14 cellular contexts compared by ENCODE assay signal in the genomic region with DNA sequence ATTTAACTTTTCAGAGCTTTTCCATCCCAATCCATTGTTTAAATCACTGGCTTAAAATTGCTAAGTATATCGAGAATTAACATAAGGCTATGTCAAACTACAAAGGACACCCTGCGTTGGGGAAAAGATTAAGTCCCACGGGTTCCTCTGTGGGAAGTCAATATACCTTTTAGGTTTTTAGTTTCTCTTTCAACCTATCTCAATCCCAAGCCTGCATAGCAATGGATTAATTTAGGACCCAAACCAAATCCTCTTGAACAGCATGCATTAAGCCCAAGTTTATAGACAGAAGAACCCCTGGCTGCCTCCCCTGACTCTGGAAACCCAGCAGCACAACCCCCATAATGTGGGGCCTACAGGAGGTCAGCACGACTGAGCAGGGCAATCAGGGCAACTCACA. TPM values are rescaled to one million over a fixed set of nuclear protein-coding genes. Genes with fewer than 3 reads are reported as not detected.
DNase-seq lines count a peak whose midpoint lies in the region; ATAC-seq, FAIRE-seq and TF ChIP-seq lines count a peak whose summit lies in the region.
"Had no signal": no experiment of that assay in that cellular context is flagged by ENCODE, and none has a peak within 500 bp of the region (broad histone marks: within the 10 kb centered on the region; RNA-seq: fewer than 3 reads in every experiment).

No MANE protein-coding gene starts in this region.

- TF ChIP-seq CTCF in HEK293 (tag by site-specific recombination; IDR thresholded peaks at IDR 0.05): no peak
- no peak for TF ChIP-seq CTCF in K562 (IDR thresholded peaks at IDR 0.05 in 2 of 3, conservative IDR thresholded peaks at IDR 0.05 in 1 of 3; ENCODE audit: insufficient read depth in 2 of 3, low read depth in 1 of 3, low read length in 3 of 3)
- TF ChIP-seq CTCF in neural crest cell (conservative IDR thresholded peaks at IDR 0.05): no peak

- no peak overlapping the region for H3K4me3 Mint-ChIP-seq in activated CD4-positive, alpha-beta T cell treated with anti-CD3 and anti-CD28 coated beads, Interleukin-2, amount 10 ng/mL, durations not matched to agents 7 days and 5 days
- peak overlapping the region; percentile 52 for H3K4me3 Mint-ChIP-seq in neural crest cell

- POLR2A ChIA-PET in activated CD4-positive, alpha-beta T cell treated with anti-CD3 and anti-CD28 coated beads, Interleukin-2, amount 10 ng/mL, durations not matched to agents 7 days and 5 days (lab: Charles Lee): no interaction called here
- POLR2A ChIA-PET in HEK293 (lab: Yijun Ruan, JAX): no interaction called here
- POLR2A ChIA-PET in K562 (lab: Yijun Ruan, JAX): interaction anchor here (4.0 kb wide), 1 partner anchor 9 kb away, joined by 28 read pairs; no protein-coding TSS in a partner anchor

- H2AFZ ChIP-seq in K562 (ENCODE audit: low read depth, low read length): no peak overlapping the region

- no peak for FAIRE-seq in K562 (lab: Jason Lieb, UNC)
- FAIRE-seq: HepG2 had no signal

- intact Hi-C loops in K562 (cut with micrococcal nuclease): loop anchor here (5.0 kb wide), 1 partner anchor 37 kb away; a partner anchor contains a TSS

- peaks cover 4% of the 10 kb centered on the region for H3K9me1 ChIP-seq in K562 (ENCODE audit: control insufficient read depth, insufficient read depth, low read length)

- CTCF ChIA-PET in activated CD4-positive, alpha-beta T cell treated with anti-CD3 and anti-CD28 coated beads, Interleukin-2, amount 10 ng/mL, durations not matched to agents 7 days and 5 days (lab: Charles Lee): interaction anchor here (1.2 to 1.9 kb wide), 2 partner anchors 15 to 21 kb away, joined by 3 to 5 read pairs; no protein-coding TSS in a partner anchor
- CTCF ChIA-PET in HEK293 (lab: Yijun Ruan, JAX): interaction anchor here (0.6 to 5.7 kb wide), 4 partner anchors 30 to 290 kb away, joined by 3 to 32 read pairs (median 4); no protein-coding TSS in a partner anchor
- CTCF ChIA-PET in K562 (lab: Yijun Ruan, JAX; ENCODE audit: low intra/inter-chr PET ratio): no interaction called here

- in situ Hi-C loops in K562 (cut with MboI): no loop called here

- H3K9me3 ChIP-seq in HEK293 (ENCODE audit: control insufficient read depth, insufficient read depth, low read depth, low read length): no peaks in the 10 kb centered on the region
- no peaks in the 10 kb centered on the region for H3K9me3 ChIP-seq in K562 (replicated peaks; ENCODE audit: control insufficient read depth, insufficient read depth, low read depth, low read length)
- H3K9me3 ChIP-seq: upper lobe of right lung had no signal

- H3K36me3 Mint-ChIP-seq in activated CD4-positive, alpha-beta T cell treated with anti-CD3 and anti-CD28 coated beads, Interleukin-2, amount 10 ng/mL, durations not matched to agents 7 days and 5 days (ENCODE audit: low read depth): peaks cover 56% of the 10 kb centered on the region
- H3K36me3 Mint-ChIP-seq in neural crest cell (ENCODE audit: low read depth): peaks cover 9% of the 10 kb centered on the region

- H3K79me2 ChIP-seq in K562 (ENCODE audit: control insufficient read depth, insufficient read depth, low read length): peaks cover 100% of the 10 kb centered on the region

- no TSS peak for BruUV-seq in K562 (replicated peaks; lab: Mats Ljungman, UMichigan)

- peaks cover 65% of the 10 kb centered on the region for H3K4me1 Mint-ChIP-seq in activated CD4-positive, alpha-beta T cell treated with anti-CD3 and anti-CD28 coated beads, Interleukin-2, amount 10 ng/mL, durations not matched to agents 7 days and 5 days
- peaks cover 56% of the 10 kb centered on the region for H3K4me1 Mint-ChIP-seq in neural crest cell

- H3K4me3 ChIP-seq in HEK293 (ENCODE audit: low read depth, low read length) (no peak overlapping the region), K562 (no peak overlapping the region; the same call in 1 of the 2 replicates)
- H3K4me3 ChIP-seq: upper lobe of right lung had no signal

- peaks cover 18 to 67% of the 10 kb centered on the region in 2 experiments for H3K36me3 ChIP-seq in HEK293 (ENCODE audit: control insufficient read depth in 2 of 2, insufficient read depth in 1 of 2, low read length in 2 of 2)
- peaks cover 63% of the 10 kb centered on the region; the same call in 2 of the 3 replicates for H3K36me3 ChIP-seq in K562 (ENCODE audit: control insufficient read depth, insufficient read depth, low read length)

- H3K27me3 ChIP-seq in K562 (ENCODE audit: control insufficient read depth in 2 of 2, insufficient read depth in 2 of 2, low read length in 2 of 2): no peaks in the 10 kb centered on the region
- H3K27me3 ChIP-seq: upper lobe of right lung had no signal

- peaks cover 24% of the 10 kb centered on the region for H3K4me1 ChIP-seq in HEK293 (ENCODE audit: control insufficient read depth, insufficient read depth, low read length)
- H3K4me1 ChIP-seq in K562 (replicated peaks in 1 of 2; ENCODE audit: control insufficient read depth in 2 of 2, insufficient read depth in 2 of 2, low read length in 2 of 2): peaks cover 36 to 37% of the 10 kb centered on the region in 2 experiments

- TF ChIP-seq POLR2A in K562 (conservative IDR thresholded peaks at IDR 0.05): no peak

- peak overlapping the region; percentile 48 to 53; a peak in 2 of 4 replicates for H3K9ac ChIP-seq in K562 (ENCODE audit: insufficient read depth in 1 of 2, low read depth in 2 of 2, low read length in 2 of 2)

- H4K20me1 ChIP-seq in K562 (replicated peaks; ENCODE audit: control insufficient read depth, insufficient read depth, low read length): peaks cover 55% of the 10 kb centered on the region

- H3K27ac Mint-ChIP-seq in activated CD4-positive, alpha-beta T cell treated with anti-CD3 and anti-CD28 coated beads, Interleukin-2, amount 10 ng/mL, durations not matched to agents 7 days and 5 days: peak overlapping the region; percentile 74
- no peak overlapping the region for H3K27ac Mint-ChIP-seq in neural crest cell (ENCODE audit: unreplicated experiment)

- no peak for TF ChIP-seq EP300 in K562 (IDR thresholded peaks at IDR 0.05; ENCODE audit: low read length)

- WGBS in K562 (ENCODE audit: insufficient coverage, low coverage, missing lambda C conversion rate): 43% methylated on average over 4 of the region's 4 CpGs

- H3K9me3 Mint-ChIP-seq in activated CD4-positive, alpha-beta T cell treated with anti-CD3 and anti-CD28 coated beads, Interleukin-2, amount 10 ng/mL, durations not matched to agents 7 days and 5 days: no peaks in the 10 kb centered on the region
- no peaks in the 10 kb centered on the region for H3K9me3 Mint-ChIP-seq in neural crest cell

- no peak overlapping the region for H3K27ac ChIP-seq in HEK293 (ENCODE audit: extremely low read depth, low read depth, low read length)
- H3K27ac ChIP-seq in K562 (ENCODE audit: extremely low read depth, low read depth, low read length): peak overlapping the region; percentile 71; the same call in 1 of the 3 replicates
- H3K27ac ChIP-seq: upper lobe of right lung had no signal

- ATAC-seq in K562: no peak
- ATAC-seq in HG02763 (IDR thresholded peaks at IDR 0.05; ENCODE audit: unreplicated experiment): no peak
- ATAC-seq: HepG2, left lobe of liver, upper lobe of right lung had no signal

- peak overlapping the region; percentile 72; the same call in 1 of the 2 replicates for H3K4me2 ChIP-seq in K562 (ENCODE audit: insufficient read depth, low read length)

- H3K27me3 Mint-ChIP-seq in activated CD4-positive, alpha-beta T cell treated with anti-CD3 and anti-CD28 coated beads, Interleukin-2, amount 10 ng/mL, durations not matched to agents 7 days and 5 days: no peaks in the 10 kb centered on the region
- H3K27me3 Mint-ChIP-seq in neural crest cell (ENCODE audit: low read depth): no peaks in the 10 kb centered on the region

- TF ChIP-seq RAD21 in K562 (CRISPR knock-in tag; conservative IDR thresholded peaks at IDR 0.05 in 1 of 2, IDR thresholded peaks at IDR 0.05 in 1 of 2): no peak

- no peak for DNase-seq in activated CD4-positive, alpha-beta T cell treated with anti-CD3 and anti-CD28 coated beads, Interleukin-2, amount 10 ng/mL, durations not matched to agents 7 days and 5 days
- no peak for DNase-seq in activated CD4-positive, alpha-beta T cell treated with anti-CD3 and anti-CD28 coated beads for 48 hours
- no peak for DNase-seq in K562 (ENCODE audit: extremely low read depth in 1 of 4, low spot score in 3 of 4)
- DNase-seq in neural crest cell (ENCODE audit: low read depth, low spot score): no peak
- no peak for DNase-seq in central memory CD4-positive, alpha-beta T cell
- no peak for DNase-seq in MV-4-11 (lab: John Stamatoyannopoulos, UW)
- DNase-seq: ACHN; DMS79 treated with DMSO at 0.1 percent for 48 hours; NK-92 treated with Interleukin-12 subunit alpha and Interleukin-12 subunit beta, amount 100 ng/mL, for 24 hours; upper lobe of right lung had no signal

RNA-seq across cellular contexts. Expression of a gene that starts 6.3 kb away (rescaled TPM):
- 10 to 100 TPM; 53.0 to 56.6 TPM for total RNA-seq in activated CD4-positive, alpha-beta T cell treated with anti-CD3 and anti-CD28 coated beads, Interleukin-2, amount 10 ng/mL, durations not matched to agents 7 days and 5 days
- 13.4 and 22.4 TPM in 2 replicates for total RNA-seq in K562 (2011; cell fraction: chromatin; rRNA removed; ENCODE audit: low replicate concordance)
- total RNA-seq in K562 (2011; cell fraction: nucleolus; rRNA removed): 17.5 TPM in 2 replicates
- total RNA-seq in K562 (2011; cell fraction: nucleoplasm; rRNA removed): 18.6 and 23.1 TPM in 2 replicates
- 33.9 and 41.3 TPM in 2 replicates for total RNA-seq in K562 (2014; rRNA removed)
- 15.8 and 17.3 TPM in 2 replicates for total RNA-seq in K562 (2014; rRNA removed; fragmentation: Illumina TruSeq; extraction: Trizol)
- total RNA-seq in K562 (2015; rRNA removed; fragmentation: Illumina TruSeq; extraction: Trizol): 23.0 and 23.9 TPM in 2 replicates
- total RNA-seq in K562 (2021): 43.3 and 44.2 TPM in 2 replicates
- polyA plus RNA-seq in K562 (2011; rRNA removed): 25.1 and 34.5 TPM in 2 replicates
- 33.5 and 50.8 TPM in 2 replicates for polyA plus RNA-seq in K562 (2011; cell fraction: cytosol; rRNA removed)
- polyA plus RNA-seq in K562 (2011; cell fraction: nucleus; rRNA removed): 14.4 and 19.3 TPM in 2 replicates
- 32.1 and 37.8 TPM in 2 replicates for polyA plus RNA-seq in K562 (2012)
- 16.7 and 27.1 TPM in 2 replicates for polyA plus RNA-seq in K562 (2014; fragmentation: Illumina TruSeq; extraction: Trizol)
- 10 to 100 TPM in 1 of 2 experiments, 1 to 10 TPM in 1; 6.6 to 10.3 TPM for polyA plus RNA-seq in K562 (2014; fragmentation: Nextera tagmentation; extraction: Ambion mirVana)
- polyA plus RNA-seq in K562 (2014; rRNA removed): 36.9 and 43.3 TPM in 2 replicates
- 17.1 and 17.8 TPM in 2 replicates for polyA minus RNA-seq in K562 (2011; rRNA and poly(A)+ RNA removed)
- polyA minus RNA-seq in K562 (2011; cell fraction: cytosol; rRNA and poly(A)+ RNA removed): 17.8 and 25.3 TPM in 2 replicates
- 5.7 and 7.2 TPM in 2 replicates for polyA minus RNA-seq in K562 (2011; cell fraction: nucleus; rRNA and poly(A)+ RNA removed)
- 55.0 and 58.2 TPM in 2 replicates for total RNA-seq in neural crest cell

RNA-seq across cellular contexts. Expression of a gene that starts 29.0 kb away (rescaled TPM):
- total RNA-seq in activated CD4-positive, alpha-beta T cell treated with anti-CD3 and anti-CD28 coated beads, Interleukin-2, amount 10 ng/mL, durations not matched to agents 7 days and 5 days: under 1 TPM; 0.60 to 0.77 TPM
- 4.9 and 7.5 TPM in 2 replicates for total RNA-seq in K562 (2011; cell fraction: chromatin; rRNA removed; ENCODE audit: low replicate concordance)
- 4.7 and 5.3 TPM in 2 replicates for total RNA-seq in K562 (2011; cell fraction: nucleolus; rRNA removed)
- 3.8 and 4.7 TPM in 2 replicates for total RNA-seq in K562 (2011; cell fraction: nucleoplasm; rRNA removed)
- total RNA-seq in K562 (2014; rRNA removed) (3.2 and 4.0 TPM in 2 replicates), K562 (2014; rRNA removed; fragmentation: Illumina TruSeq; extraction: Trizol) (1.4 and 1.8 TPM in 2 replicates), K562 (2015; rRNA removed; fragmentation: Illumina TruSeq; extraction: Trizol) (2.1 and 2.2 TPM in 2 replicates), K562 (2021) (3.9 and 4.4 TPM in 2 replicates), neural crest cell (12.2 and 14.1 TPM in 2 replicates)
- polyA plus RNA-seq in K562 (2011; rRNA removed) (2.5 and 2.6 TPM in 2 replicates), K562 (2014; fragmentation: Illumina TruSeq; extraction: Trizol) (3.2 TPM in 2 replicates), K562 (2014; fragmentation: Nextera tagmentation; extraction: Ambion mirVana) (under 1 TPM; 0.04 to 0.25 TPM), K562 (2014; rRNA removed) (2.2 and 2.7 TPM in 2 replicates)
- polyA plus RNA-seq in K562 (2011; cell fraction: cytosol; rRNA removed): 1.8 and 3.1 TPM in 2 replicates
- polyA plus RNA-seq in K562 (2011; cell fraction: nucleus; rRNA removed): 5.7 and 10.6 TPM in 2 replicates
- polyA plus RNA-seq in K562 (2012): 3.0 and 3.1 TPM in 2 replicates
- 1.4 and 1.9 TPM in 2 replicates for polyA minus RNA-seq in K562 (2011; rRNA and poly(A)+ RNA removed)
- 1.4 and 2.5 TPM in 2 replicates for polyA minus RNA-seq in K562 (2011; cell fraction: cytosol; rRNA and poly(A)+ RNA removed)
- 2.7 and 3.2 TPM in 2 replicates for polyA minus RNA-seq in K562 (2011; cell fraction: nucleus; rRNA and poly(A)+ RNA removed)

RNA-seq across cellular contexts. Expression of a gene that starts 36.5 kb away (rescaled TPM):
- not detected for total RNA-seq in activated CD4-positive, alpha-beta T cell treated with anti-CD3 and anti-CD28 coated beads, Interleukin-2, amount 10 ng/mL, durations not matched to agents 7 days and 5 days
- total RNA-seq in K562 (2011; cell fraction: chromatin; rRNA removed; ENCODE audit: low replicate concordance): 0.18 and 0.46 TPM in 2 replicates
- total RNA-seq in K562 (2011; cell fraction: nucleolus; rRNA removed): 0.13 and 0.17 TPM in 2 replicates
- total RNA-seq in K562 (2011; cell fraction: nucleoplasm; rRNA removed): 0.07 and 0.31 TPM in 2 replicates
- total RNA-seq in K562 (2014; rRNA removed) (0.04 TPM in 1 of 2 replicates, not detected in the other), K562 (2014; rRNA removed; fragmentation: Illumina TruSeq; extraction: Trizol) (not detected in 2 replicates), K562 (2015; rRNA removed; fragmentation: Illumina TruSeq; extraction: Trizol) (0.04 TPM in 2 replicates), K562 (2021) (0.09 and 0.18 TPM in 2 replicates), neural crest cell (1.4 TPM in 2 replicates)
- polyA plus RNA-seq in K562 (2011; rRNA removed) (0.04 TPM in 1 of 2 replicates, not detected in the other), K562 (2014; fragmentation: Illumina TruSeq; extraction: Trizol) (0.03 TPM in 1 of 2 replicates, not detected in the other), K562 (2014; fragmentation: Nextera tagmentation; extraction: Ambion mirVana) (not detected), K562 (2014; rRNA removed) (under 0.01 and 0.04 TPM in 2 replicates)
- under 0.01 and 0.03 TPM in 2 replicates for polyA plus RNA-seq in K562 (2011; cell fraction: cytosol; rRNA removed)
- polyA plus RNA-seq in K562 (2011; cell fraction: nucleus; rRNA removed): 0.14 and 0.22 TPM in 2 replicates
- 0.03 and 0.22 TPM in 2 replicates for polyA plus RNA-seq in K562 (2012)
- polyA minus RNA-seq in K562 (2011; rRNA and poly(A)+ RNA removed): 0.04 and 0.51 TPM in 2 replicates
- 0.10 and 0.27 TPM in 2 replicates for polyA minus RNA-seq in K562 (2011; cell fraction: cytosol; rRNA and poly(A)+ RNA removed)
- polyA minus RNA-seq in K562 (2011; cell fraction: nucleus; rRNA and poly(A)+ RNA removed): 0.13 and 0.22 TPM in 2 replicates

RNA-seq across cellular contexts. Expression of a gene that starts 50.6 kb away (rescaled TPM):
- 10 to 100 TPM; 44.2 to 46.6 TPM for total RNA-seq in activated CD4-positive, alpha-beta T cell treated with anti-CD3 and anti-CD28 coated beads, Interleukin-2, amount 10 ng/mL, durations not matched to agents 7 days and 5 days
- total RNA-seq in K562 (2011; cell fraction: chromatin; rRNA removed; ENCODE audit: low replicate concordance): 0.23 and 0.51 TPM in 2 replicates
- 0.26 and 0.50 TPM in 2 replicates for total RNA-seq in K562 (2011; cell fraction: nucleolus; rRNA removed)
- 0.23 and 0.44 TPM in 2 replicates for total RNA-seq in K562 (2011; cell fraction: nucleoplasm; rRNA removed)
- 0.49 and 0.50 TPM in 2 replicates for total RNA-seq in K562 (2014; rRNA removed)
- 0.19 and 0.25 TPM in 2 replicates for total RNA-seq in K562 (2014; rRNA removed; fragmentation: Illumina TruSeq; extraction: Trizol)
- 0.98 and 1.0 TPM in 2 replicates for total RNA-seq in K562 (2015; rRNA removed; fragmentation: Illumina TruSeq; extraction: Trizol)
- 0.49 and 1.1 TPM in 2 replicates for total RNA-seq in K562 (2021)
- 0.01 and 0.22 TPM in 2 replicates for polyA plus RNA-seq in K562 (2011; rRNA removed)
- polyA plus RNA-seq in K562 (2011; cell fraction: cytosol; rRNA removed): 0.34 and 1.1 TPM in 2 replicates
- polyA plus RNA-seq in K562 (2011; cell fraction: nucleus; rRNA removed): 0.27 and 0.41 TPM in 2 replicates
- 0.59 and 3.2 TPM in 2 replicates for polyA plus RNA-seq in K562 (2012)
- polyA plus RNA-seq in K562 (2014; fragmentation: Illumina TruSeq; extraction: Trizol): 0.22 and 0.24 TPM in 2 replicates
- under 1 TPM in 1 of 2 experiments, not detected in 1; 0.01 TPM for polyA plus RNA-seq in K562 (2014; fragmentation: Nextera tagmentation; extraction: Ambion mirVana)
- polyA plus RNA-seq in K562 (2014; rRNA removed): 0.23 and 0.46 TPM in 2 replicates
- polyA minus RNA-seq in K562 (2011; rRNA and poly(A)+ RNA removed): 0.06 TPM in 1 of 2 replicates, not detected in the other
- not detected in 2 replicates for polyA minus RNA-seq in K562 (2011; cell fraction: cytosol; rRNA and poly(A)+ RNA removed)
- 0.13 and 0.33 TPM in 2 replicates for polyA minus RNA-seq in K562 (2011; cell fraction: nucleus; rRNA and poly(A)+ RNA removed)
- not detected in 2 replicates for total RNA-seq in neural crest cell
- total RNA-seq: HepG2 had no signal
- polyA plus RNA-seq: HepG2 had no signal
